Comparison of ENCODE assay signal across 32 cellular contexts in genomic region chr20:57225830-57226229, GRCh38. TPM values are rescaled to one million over a fixed set of nuclear protein-coding genes. Genes with fewer than 3 reads are reported as not detected.
"Had no signal": no experiment of that assay in that cellular context is flagged by ENCODE, and none has a peak within 500 bp of the region (broad histone marks: within the 10 kb centered on the region; RNA-seq: fewer than 3 reads in every experiment).

No MANE protein-coding gene starts in this region.

- H3K36me3 ChIP-seq: MG63, Peyer's patch, SJSA1 had no signal

- H3K4me3 ChIP-seq: MG63, Peyer's patch, SJSA1 had no signal

- H3K9me3 ChIP-seq: MG63, Peyer's patch, SJSA1, SK-N-SH had no signal

- H3K27ac ChIP-seq: KMS-11, Peyer's patch, SJSA1 had no signal

- H3K4me1 ChIP-seq: Peyer's patch, SJSA1 had no signal

- H3K27me3 ChIP-seq: MG63, Peyer's patch, SJSA1 had no signal

- H3K9ac ChIP-seq: KMS-11, SK-N-SH had no signal

- ATAC-seq: PC-3 had no signal

- DNase-seq: Karpas-422, MG63, NCI-H1048, NCI-H1092 treated with DMSO at 0.1 percent for 48 hours, NCI-H1105 treated with DMSO at 0.1 percent for 48 hours, NCI-H1436, NCI-H146, NCI-H1694, NCI-H187, NCI-H1930, NCI-H2029 treated with DMSO at 0.1 percent for 48 hours, NCI-H2081 treated with DMSO at 0.1 percent for 48 hours, NCI-H2107, NCI-H2171, NCI-H226, NCI-H446 treated with DMSO at 0.1 percent for 48 hours, NCI-H510A, NCI-H524, NCI-H526, NCI-H748 treated with DMSO at 0.1 percent for 48 hours, NCI-H82, OCI-M1, PC-3, Peyer's patch, Right ventricle myocardium superior, RPMI8226, SHP77 treated with DMSO at 0.1 percent for 48 hours, SK-N-SH, SW 1271 had no signal

- H3K4me2 ChIP-seq: KMS-11, SK-N-SH had no signal

RNA-seq across cellular contexts. Expression of gene BMP7, which starts 40.6 kb away (rescaled TPM):
- total RNA-seq: LHCN-M2, PC-3, SJSA1 had no signal
- polyA plus RNA-seq: SK-N-SH had no signal
